29 cellular contexts compared by ENCODE assay signal in genomic region chr14:94462763-94463572, GRCh38. TPM values are rescaled to one million over a fixed set of nuclear protein-coding genes. Genes with fewer than 3 reads are reported as not detected.
"Had no signal": no experiment of that assay in that cellular context is flagged by ENCODE, and none has a peak within 500 bp of the region (broad histone marks: within the 10 kb centered on the region; RNA-seq: fewer than 3 reads in every experiment).

No MANE protein-coding gene starts in this region.

- H3K4me1 ChIP-seq: gastrocnemius medialis, left ventricle myocardium inferior, lower lobe of right lung, pancreas, transverse colon, upper lobe of right lung, vagina had no signal

- H3K4me2 ChIP-seq: smooth muscle cell had no signal

- H3K36me3 Mint-ChIP-seq: natural killer cell had no signal

- ATAC-seq: effector memory CD8-positive, alpha-beta T cell; gastrocnemius medialis; lower lobe of right lung; natural killer cell; pancreas; sciatic nerve; stimulated activated naive CD8-positive, alpha-beta T cell treated with anti-CD3 and anti-CD28 coated beads, Interleukin-15, amount 100 ng/mL, for 72 hours; upper lobe of right lung had no signal

- DNase-seq: cortex of kidney; effector memory CD8-positive, alpha-beta T cell; foreskin fibroblast; gastrocnemius medialis; kidney; left ventricle myocardium inferior; lower lobe of right lung; natural killer cell; occipital lobe; pancreas; retina; stimulated activated CD4-positive, alpha-beta T cell treated with anti-CD3 and anti-CD28 coated beads, Interleukin-12 subunit alpha, Interleukin-12 subunit beta, amount 100 ng/mL, for 4 hours; stimulated activated CD4-positive, alpha-beta T cell treated with anti-CD3 and anti-CD28 coated beads, Interleukin-1b, Interleukin-23, amount 100 ng/mL, for 48 hours; stimulated activated CD4-positive, alpha-beta T cell treated with anti-CD3 and anti-CD28 coated beads, Interleukin-4, amount 100 ng/mL, for 1 hour; stimulated activated CD8-positive, alpha-beta memory T cell treated with anti-CD3 and anti-CD28 coated beads, Interleukin-4, amount 100 ng/mL, for 48 hours; stimulated activated naive CD4-positive, alpha-beta T cell; stimulated activated naive CD8-positive, alpha-beta T cell treated with anti-CD3 and anti-CD28 coated beads, Interleukin-15, amount 100 ng/mL, for 72 hours; transverse colon; upper lobe of right lung had no signal

- H3K4me1 Mint-ChIP-seq: natural killer cell had no signal

- H3K4me3 ChIP-seq: gastrocnemius medialis, left ventricle myocardium inferior, lower lobe of right lung, pancreas, smooth muscle cell, suprapubic skin, transverse colon, upper lobe of right lung, vagina had no signal

- H3K4me3 Mint-ChIP-seq: effector memory CD8-positive, alpha-beta T cell; natural killer cell; stimulated activated naive CD8-positive, alpha-beta T cell treated with anti-CD3 and anti-CD28 coated beads, Interleukin-15, amount 100 ng/mL, for 72 hours had no signal

- H3K27ac ChIP-seq: gastrocnemius medialis, left ventricle myocardium inferior, lower lobe of right lung, pancreas, suprapubic skin, transverse colon, upper lobe of right lung, vagina had no signal

- H3K9me3 ChIP-seq: gastrocnemius medialis, lower lobe of right lung, pancreas, suprapubic skin, transverse colon, upper lobe of right lung had no signal

- H3K27ac Mint-ChIP-seq: effector memory CD8-positive, alpha-beta T cell; natural killer cell; stimulated activated naive CD8-positive, alpha-beta T cell treated with anti-CD3 and anti-CD28 coated beads, Interleukin-15, amount 100 ng/mL, for 72 hours had no signal

- H3K27me3 ChIP-seq: gastrocnemius medialis, pancreas, suprapubic skin, transverse colon, upper lobe of right lung, vagina had no signal

- H3K36me3 ChIP-seq: gastrocnemius medialis, left ventricle myocardium inferior, lower lobe of right lung, pancreas, suprapubic skin, transverse colon, upper lobe of right lung, vagina had no signal

RNA-seq across cellular contexts. Expression of gene SERPINA11, which starts 10.4 kb away (rescaled TPM):
- total RNA-seq: dermis microvascular lymphatic vessel endothelial cell, glomerular endothelial cell, kidney, left ventricle myocardium inferior, lower lobe of right lung, mesenteric fat pad, mononuclear cell, natural killer cell, occipital lobe, pancreas, posterior vena cava, pulmonary artery endothelial cell, sciatic nerve, smooth muscle cell, suprapubic skin, upper lobe of right lung, vagina had no signal

RNA-seq across cellular contexts. Expression of gene SERPINA9, which starts 13.0 kb away (rescaled TPM):
- total RNA-seq: dermis microvascular lymphatic vessel endothelial cell, gastrocnemius medialis, glomerular endothelial cell, kidney, left ventricle myocardium inferior, lower lobe of right lung, mesenteric fat pad, mononuclear cell, natural killer cell, occipital lobe, pancreas, posterior vena cava, pulmonary artery endothelial cell, sciatic nerve, smooth muscle cell, transverse colon, upper lobe of right lung had no signal

RNA-seq across cellular contexts. Expression of gene SERPINA12, which starts 46.3 kb away (rescaled TPM):
- total RNA-seq: dermis microvascular lymphatic vessel endothelial cell, gastrocnemius medialis, glomerular endothelial cell, kidney, left ventricle myocardium inferior, lower lobe of right lung, mesenteric fat pad, mononuclear cell, natural killer cell, occipital lobe, pancreas, posterior vena cava, pulmonary artery endothelial cell, sciatic nerve, smooth muscle cell, transverse colon, upper lobe of right lung had no signal
